8 cellular contexts compared by ENCODE assay signal in the genomic region with DNA sequence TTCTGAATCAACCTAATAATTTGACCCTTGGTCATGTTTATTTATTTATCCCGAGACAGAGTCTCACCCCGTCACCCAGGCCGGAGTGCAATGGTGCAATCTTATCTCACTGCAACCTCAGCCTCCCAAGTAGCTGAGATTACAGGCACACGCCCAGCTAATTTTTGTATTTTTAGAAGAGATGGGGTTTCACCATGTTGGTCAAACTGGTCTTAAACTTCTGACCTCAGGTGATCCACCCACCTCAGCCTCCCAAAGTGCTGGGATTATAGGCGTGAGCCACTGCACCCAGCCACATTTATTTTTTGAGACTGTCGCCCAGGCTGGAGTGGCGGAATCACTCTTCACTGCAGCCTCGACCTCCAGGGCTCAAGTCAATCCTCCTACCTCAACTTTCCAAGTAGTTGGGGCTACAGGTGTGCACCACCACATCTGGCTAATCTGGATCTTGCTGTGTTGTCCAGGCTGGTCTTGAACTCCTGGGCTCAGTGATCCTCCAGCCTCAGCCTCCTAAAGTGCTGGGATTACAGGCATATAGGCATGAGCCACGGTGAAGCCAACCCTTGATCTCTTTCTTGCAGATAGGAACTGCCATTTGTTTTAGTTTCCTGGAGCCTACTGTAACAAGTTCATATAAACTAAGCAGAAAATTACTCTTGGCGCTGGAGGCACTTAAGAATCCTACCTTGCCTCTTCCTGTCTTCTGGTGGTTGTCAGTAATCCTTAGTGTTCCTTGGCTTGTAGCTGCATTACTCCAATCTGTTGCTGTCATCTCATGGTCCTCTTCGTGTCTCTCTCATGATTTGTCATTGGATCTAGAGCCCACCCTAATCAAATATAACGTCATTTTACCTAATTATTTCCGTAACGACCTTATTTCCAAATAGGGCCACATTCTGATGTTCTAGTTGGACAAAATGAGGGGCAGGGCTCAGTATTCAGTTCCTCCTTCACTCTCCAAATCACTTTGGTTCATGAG. TPM values are rescaled to one million over a fixed set of nuclear protein-coding genes. Genes with fewer than 3 reads are reported as not detected.
DNase-seq lines count a peak whose midpoint lies in the region; ATAC-seq and TF ChIP-seq lines count a peak whose summit lies in the region.

No MANE protein-coding gene starts in this region.

- DNase-seq in AG09309 (ENCODE audit: low read depth) (no peak), immature natural killer cell (no peak), UCSD-AML1 (lab: John Stamatoyannopoulos, UW; ENCODE audit: unreplicated experiment) (no peak)
- DNase-seq in activated CD4-positive, alpha-beta T cell treated with anti-CD3 and anti-CD28 coated beads, Interleukin-2, amount 50 U/mL, for 4 hours = no peak

- TF ChIP-seq CTCF in AG09309 (IDR thresholded peaks at IDR 0.05; ENCODE audit: control insufficient read depth, insufficient read depth, low read depth, low read length, missing control alignments) (no peak), HEK293 (tag by site-specific recombination; IDR thresholded peaks at IDR 0.05) (no peak)

- no peaks in the 10 kb centered on the region for H3K9me3 Mint-ChIP-seq in activated naive CD8-positive, alpha-beta T cell (ENCODE audit: low read depth)
- no peaks in the 10 kb centered on the region for H3K9me3 Mint-ChIP-seq in immature natural killer cell

- no peak for ATAC-seq in HG03039 (IDR thresholded peaks at IDR 0.05; ENCODE audit: unreplicated experiment)
- no peak for ATAC-seq in HG03342 (IDR thresholded peaks at IDR 0.05; ENCODE audit: unreplicated experiment)

- H3K4me1 Mint-ChIP-seq in activated naive CD8-positive, alpha-beta T cell (ENCODE audit: low read depth) = peaks cover 55% of the 10 kb centered on the region
- peaks cover 73 to 90% of the 10 kb centered on the region in 2 donors for H3K4me1 Mint-ChIP-seq in immature natural killer cell

- H3K4me3 Mint-ChIP-seq in activated naive CD8-positive, alpha-beta T cell = peak overlapping the region; percentile 96
- peak overlapping the region; percentile 48 to 100 (median 96) for H3K4me3 Mint-ChIP-seq in immature natural killer cell

- CTCF ChIA-PET in HEK293 (lab: Yijun Ruan, JAX) = interaction anchor here (0.9 to 1.1 kb wide), 3 partner anchors 14 to 110 kb away, joined by 3 read pairs; no protein-coding TSS in a partner anchor

- H3K27ac ChIP-seq in HEK293 (ENCODE audit: extremely low read depth, low read depth, low read length) = peak overlapping the region; percentile 79

- no peaks in the 10 kb centered on the region for H3K27me3 Mint-ChIP-seq in activated naive CD8-positive, alpha-beta T cell
- H3K27me3 Mint-ChIP-seq in immature natural killer cell (ENCODE audit: low read depth in 3 of 3) = peaks cover 10 to 22% (median 21%) of the 10 kb centered on the region in 3 donors

- peaks cover 23 to 71% of the 10 kb centered on the region in 2 experiments for H3K36me3 ChIP-seq in HEK293 (ENCODE audit: control insufficient read depth in 2 of 2, insufficient read depth in 1 of 2, low read length in 2 of 2)

- peak overlapping the region; percentile 99 for H3K27ac Mint-ChIP-seq in activated naive CD8-positive, alpha-beta T cell
- H3K27ac Mint-ChIP-seq in immature natural killer cell = peak overlapping the region; percentile 92 to 100 (median 97)

- H3K36me3 Mint-ChIP-seq in activated naive CD8-positive, alpha-beta T cell = peaks cover 23% of the 10 kb centered on the region
- H3K36me3 Mint-ChIP-seq in immature natural killer cell = peaks cover 12 to 31% (median 15%) of the 10 kb centered on the region in 3 donors

- no peaks in the 10 kb centered on the region for H3K9me3 ChIP-seq in HEK293 (ENCODE audit: control insufficient read depth, insufficient read depth, low read depth, low read length)

- H3K4me3 ChIP-seq in AG09309 (ENCODE audit: control insufficient read depth, low read depth, low read length) (peak overlapping the region; percentile 19), HEK293 (ENCODE audit: low read depth, low read length) (peak overlapping the region; percentile 13; the same call in 1 of the 2 replicates)

- POLR2A ChIA-PET in HEK293 (lab: Yijun Ruan, JAX) = interaction anchor here (1.0 kb wide), 1 partner anchor 25 kb away, joined by 4 read pairs; the partner anchor contains the start of gene RGL2

- peaks cover 27% of the 10 kb centered on the region for H3K4me1 ChIP-seq in HEK293 (ENCODE audit: control insufficient read depth, insufficient read depth, low read length)

TF ChIP-seq in HEK293, 187 proteins besides CTCF, POLR2A, EP300 and RAD21:
- TF ChIP-seq, protein P1, sequence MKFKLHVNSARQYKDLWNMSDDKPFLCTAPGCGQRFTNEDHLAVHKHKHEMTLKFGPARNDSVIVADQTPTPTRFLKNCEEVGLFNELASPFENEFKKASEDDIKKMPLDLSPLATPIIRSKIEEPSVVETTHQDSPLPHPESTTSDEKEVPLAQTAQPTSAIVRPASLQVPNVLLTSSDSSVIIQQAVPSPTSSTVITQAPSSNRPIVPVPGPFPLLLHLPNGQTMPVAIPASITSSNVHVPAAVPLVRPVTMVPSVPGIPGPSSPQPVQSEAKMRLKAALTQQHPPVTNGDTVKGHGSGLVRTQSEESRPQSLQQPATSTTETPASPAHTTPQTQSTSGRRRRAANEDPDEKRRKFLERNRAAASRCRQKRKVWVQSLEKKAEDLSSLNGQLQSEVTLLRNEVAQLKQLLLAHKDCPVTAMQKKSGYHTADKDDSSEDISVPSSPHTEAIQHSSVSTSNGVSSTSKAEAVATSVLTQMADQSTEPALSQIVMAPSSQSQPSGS (tag by site-specific recombination; IDR thresholded peaks at IDR 0.05; ENCODE audit: low read depth) = 0 out of 2 replicates have a peak, but pooled peaks have one; percentile 52
- TF ChIP-seq ZNF121 (tag by site-specific recombination; IDR thresholded peaks at IDR 0.05) (peak; percentile 92), SCRT2 (tag by site-specific recombination; IDR thresholded peaks at IDR 0.05) (peak; percentile 54), ZNF24 (tag by site-specific recombination; IDR thresholded peaks at IDR 0.05) (no peak), ZNF596 (tag by site-specific recombination; IDR thresholded peaks at IDR 0.05) (no peak), ZBTB6 (tag by site-specific recombination; IDR thresholded peaks at IDR 0.05) (no peak), ZNF629 (tag by site-specific recombination; IDR thresholded peaks at IDR 0.05) (0 out of 2 replicates have a peak, but pooled peaks have one; percentile 12), BCL11B (tag by site-specific recombination; IDR thresholded peaks at IDR 0.05; ENCODE audit: low read depth) (peak; percentile 37), ZNF311 (tag by site-specific recombination; IDR thresholded peaks at IDR 0.05; ENCODE audit: borderline replicate concordance) (no peak)
- TF ChIP-seq, protein P2, sequence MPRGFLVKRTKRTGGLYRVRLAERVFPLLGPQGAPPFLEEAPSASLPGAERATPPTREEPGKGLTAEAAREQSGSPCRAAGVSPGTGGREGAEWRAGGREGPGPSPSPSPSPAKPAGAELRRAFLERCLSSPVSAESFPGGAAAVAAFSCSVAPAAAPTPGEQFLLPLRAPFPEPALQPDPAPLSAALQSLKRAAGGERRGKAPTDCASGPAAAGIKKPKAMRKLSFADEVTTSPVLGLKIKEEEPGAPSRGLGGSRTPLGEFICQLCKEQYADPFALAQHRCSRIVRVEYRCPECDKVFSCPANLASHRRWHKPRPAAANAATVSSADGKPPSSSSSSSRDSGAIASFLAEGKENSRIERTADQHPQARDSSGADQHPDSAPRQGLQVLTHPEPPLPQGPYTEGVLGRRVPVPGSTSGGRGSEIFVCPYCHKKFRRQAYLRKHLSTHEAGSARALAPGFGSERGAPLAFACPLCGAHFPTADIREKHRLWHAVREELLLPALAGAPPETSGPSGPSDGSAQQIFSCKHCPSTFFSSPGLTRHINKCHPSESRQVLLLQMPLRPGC (tag by site-specific recombination; IDR thresholded peaks at IDR 0.05) = no peak
- TF ChIP-seq, protein P3, sequence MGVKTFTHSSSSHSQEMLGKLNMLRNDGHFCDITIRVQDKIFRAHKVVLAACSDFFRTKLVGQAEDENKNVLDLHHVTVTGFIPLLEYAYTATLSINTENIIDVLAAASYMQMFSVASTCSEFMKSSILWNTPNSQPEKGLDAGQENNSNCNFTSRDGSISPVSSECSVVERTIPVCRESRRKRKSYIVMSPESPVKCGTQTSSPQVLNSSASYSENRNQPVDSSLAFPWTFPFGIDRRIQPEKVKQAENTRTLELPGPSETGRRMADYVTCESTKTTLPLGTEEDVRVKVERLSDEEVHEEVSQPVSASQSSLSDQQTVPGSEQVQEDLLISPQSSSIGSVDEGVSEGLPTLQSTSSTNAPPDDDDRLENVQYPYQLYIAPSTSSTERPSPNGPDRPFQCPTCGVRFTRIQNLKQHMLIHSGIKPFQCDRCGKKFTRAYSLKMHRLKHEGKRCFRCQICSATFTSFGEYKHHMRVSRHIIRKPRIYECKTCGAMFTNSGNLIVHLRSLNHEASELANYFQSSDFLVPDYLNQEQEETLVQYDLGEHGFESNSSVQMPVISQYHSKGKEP (tag by site-specific recombination; IDR thresholded peaks at IDR 0.05) = no peak

RNA-seq across cellular contexts. Expression of gene RPS18, which starts 2.3 kb away (rescaled TPM):
- 1,000 to 10,000 TPM; 2,992 to 6,506 (median 3,113) TPM for polyA plus RNA-seq in immature natural killer cell

RNA-seq across cellular contexts. Expression of gene VPS52, which starts 2.5 kb away (rescaled TPM):
- 10 to 100 TPM; 11.6 to 26.8 (median 16.8) TPM for polyA plus RNA-seq in immature natural killer cell

RNA-seq across cellular contexts. Expression of gene B3GALT4, which starts 2.7 kb away (rescaled TPM):
- 10 to 100 TPM; 38.6 to 55.0 (median 44.1) TPM for polyA plus RNA-seq in immature natural killer cell

RNA-seq across cellular contexts. Expression of gene WDR46, which starts 14.8 kb away (rescaled TPM):
- 10 to 100 TPM; 59.4 to 81.6 (median 74.3) TPM for polyA plus RNA-seq in immature natural killer cell

RNA-seq across cellular contexts. Expression of gene PFDN6, which starts 15.2 kb away (rescaled TPM):
- 10 to 100 TPM; 25.7 to 55.6 (median 49.2) TPM for polyA plus RNA-seq in immature natural killer cell
